Comparison of ENCODE assay signal across 8 cellular contexts in genomic region chr11:107840120-107840479, GRCh38. TPM values are rescaled to one million over a fixed set of nuclear protein-coding genes. Genes with fewer than 3 reads are reported as not detected.
DNase-seq lines count a peak whose midpoint lies in the region; ATAC-seq and TF ChIP-seq lines count a peak whose summit lies in the region.

No MANE protein-coding gene starts in this region.

- intact Hi-C loops in sciatic nerve (cut with DNase I): no loop called here

- no peak for TF ChIP-seq CTCF in HL-60 (IDR thresholded peaks at IDR 0.05; ENCODE audit: insufficient read depth, low read length)

- H3K79me2 ChIP-seq in ACC112 (ENCODE audit: control insufficient read depth, insufficient read depth, low read length, unreplicated experiment): peaks cover 48% of the 10 kb centered on the region

- H3K4me1 ChIP-seq in ACC112 (ENCODE audit: control insufficient read depth, insufficient read depth, low read length, unreplicated experiment): peaks cover 34% of the 10 kb centered on the region

- H2AFZ ChIP-seq in ACC112 (ENCODE audit: low read length, unreplicated experiment): no peak overlapping the region

- DNase-seq in HL-60 (ENCODE audit: low read depth in 1 of 2, low spot score in 1 of 2) (peak in 1 of 2 experiments; percentile 40), sciatic nerve (ENCODE audit: low spot score) (no peak), NCI-H187 treated with DMSO at 0.1 percent for 48 hours (lab: John Stamatoyannopoulos, UW) (no peak), left lobe of liver (ENCODE audit: low spot score) (no peak)

- H3K36me3 ChIP-seq in ACC112 (ENCODE audit: insufficient read depth, low read length): no peaks in the 10 kb centered on the region

- H3K4me3 ChIP-seq in ACC112 (ENCODE audit: low read depth, low read length) (peak overlapping the region; percentile 48), HL-60 (replicated peaks; ENCODE audit: insufficient read depth, low read length) (no peak overlapping the region)

- peak; percentile 20 for ATAC-seq in GM19035 (IDR thresholded peaks at IDR 0.05; ENCODE audit: unreplicated experiment)
- peak; percentile 82 for ATAC-seq in sciatic nerve
- no peak for ATAC-seq in GM19467 (IDR thresholded peaks at IDR 0.05; ENCODE audit: unreplicated experiment)
- no peak for ATAC-seq in left lobe of liver

- H3K27me3 ChIP-seq in ACC112 (ENCODE audit: insufficient read depth, low read length) (no peaks in the 10 kb centered on the region), HL-60 (ENCODE audit: insufficient read depth, poor library complexity, severe bottlenecking) (no peaks in the 10 kb centered on the region)

- H3K27ac ChIP-seq in ACC112 (ENCODE audit: low read depth, low read length): peak overlapping the region; percentile 95
- peak overlapping the region; percentile 91 for H3K27ac ChIP-seq in HL-60 (replicated peaks)
- H3K27ac ChIP-seq in cingulate gyrus (ENCODE audit: low read depth, low read length): peak overlapping the region; percentile 71

RNA-seq across cellular contexts. Expression of gene SLC35F2, which starts 18.5 kb away (rescaled TPM):
- 4.2 TPM for total RNA-seq in sciatic nerve
- total RNA-seq in left lobe of liver: 0.78 TPM

Comparison
In these comparisons a context has a peak if more than half of its experiments do, and no peak if none do; other contexts are left out.
1. ATAC-seq: peak in GM19035 (single experiment) and sciatic nerve (single experiment); none in GM19467 (single experiment) and left lobe of liver (single experiment).
2. Peak in every context shown above with its lines, with median percentiles within 50 percentile points of each other: H3K27ac ChIP-seq.